11 cellular contexts compared by ENCODE assay signal in the genomic region with DNA sequence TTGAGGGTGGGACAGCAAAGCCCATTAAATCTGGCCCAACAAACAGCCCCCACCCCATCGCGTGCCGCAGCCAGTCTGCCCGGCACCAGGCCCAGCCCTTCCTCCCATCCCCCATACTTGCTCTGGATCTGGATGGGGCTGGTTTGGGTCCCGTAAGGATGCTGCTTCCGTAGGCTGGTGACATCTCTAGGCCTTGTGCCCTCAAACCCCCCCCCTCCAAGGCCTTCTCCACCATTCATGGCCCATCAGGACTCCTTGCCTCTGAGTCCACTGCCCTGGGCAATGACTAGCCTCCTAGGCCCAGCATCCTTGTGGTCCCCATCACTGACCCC. TPM values are rescaled to one million over a fixed set of nuclear protein-coding genes. Genes with fewer than 3 reads are reported as not detected.
DNase-seq lines count a peak whose midpoint lies in the region; ATAC-seq and TF ChIP-seq lines count a peak whose summit lies in the region.
"Had no signal": no experiment of that assay in that cellular context is flagged by ENCODE, and none has a peak within 500 bp of the region (broad histone marks: within the 10 kb centered on the region; RNA-seq: fewer than 3 reads in every experiment).

No MANE protein-coding gene starts in this region.

- H3K9me3 ChIP-seq in lower lobe of right lung (no peaks in the 10 kb centered on the region), vagina (no peaks in the 10 kb centered on the region)

- H3K27me3 ChIP-seq in lower lobe of right lung (ENCODE audit: low read depth) (no peaks in the 10 kb centered on the region), vagina (no peaks in the 10 kb centered on the region)

- no peak overlapping the region for H3K27ac Mint-ChIP-seq in activated T-helper 1 cell treated with anti-CD3 and anti-CD28 coated beads, Interleukin-12 subunit alpha, Interleukin-12 subunit beta, Interleukin-2, Interleukin-4 antibody, amounts not matched to agents 30 ng/mL and 10 ng/mL and 1 ng/mL, durations not matched to agents 14 hours and 24 hours and 36 hours

- ATAC-seq in Right ventricle myocardium inferior = no peak
- ATAC-seq in lower lobe of right lung = no peak
- no peak for ATAC-seq in HG03439 (IDR thresholded peaks at IDR 0.05; ENCODE audit: unreplicated experiment)
- no peak for ATAC-seq in HG02884 (IDR thresholded peaks at IDR 0.05; ENCODE audit: unreplicated experiment)

- H3K4me1 ChIP-seq in lower lobe of right lung (peaks cover 27% of the 10 kb centered on the region), vagina (peaks cover 39% of the 10 kb centered on the region)

- TF ChIP-seq POLR2A in vagina (IDR thresholded peaks at IDR 0.05) = no peak

- H3K36me3 ChIP-seq in lower lobe of right lung (no peaks in the 10 kb centered on the region), vagina (no peaks in the 10 kb centered on the region)

- intact Hi-C loops in Right ventricle myocardium inferior (cut with DNase I) (no loop called here), cardiac septum (cut with DNase I) (no loop called here), lower lobe of right lung (cut with DNase I) (no loop called here), vagina (cut with DNase I) (no loop called here)
- intact Hi-C loops in activated T-helper 1 cell treated with anti-CD3 and anti-CD28 coated beads, Interleukin-12 subunit alpha, Interleukin-12 subunit beta, Interleukin-2, Interleukin-4 antibody, amounts not matched to agents 30 ng/mL and 10 ng/mL and 1 ng/mL, durations not matched to agents 14 hours and 24 hours and 36 hours (cut with micrococcal nuclease) = no loop called here

- H3K4me3 ChIP-seq in lower lobe of right lung (no peak overlapping the region), vagina (no peak overlapping the region)

- DNase-seq in Right ventricle myocardium inferior (ENCODE audit: missing footprints) (peak; percentile 14), cardiac septum (ENCODE audit: low spot score) (no peak), lower lobe of right lung (no peak), vagina (ENCODE audit: extremely low spot score in 2 of 2) (no peak), islet precursor cell (no peak)
- no peak for DNase-seq in activated T-helper 1 cell treated with anti-CD3 and anti-CD28 coated beads, Interleukin-12 subunit alpha, Interleukin-12 subunit beta, Interleukin-2, Interleukin-4 antibody, amounts not matched to agents 30 ng/mL and 10 ng/mL and 1 ng/mL, durations not matched to agents 14 hours and 24 hours and 36 hours (ENCODE audit: low spot score)

- H3K4me1 Mint-ChIP-seq in activated T-helper 1 cell treated with anti-CD3 and anti-CD28 coated beads, Interleukin-12 subunit alpha, Interleukin-12 subunit beta, Interleukin-2, Interleukin-4 antibody, amounts not matched to agents 30 ng/mL and 10 ng/mL and 1 ng/mL, durations not matched to agents 14 hours and 24 hours and 36 hours (ENCODE audit: low read depth) = peaks cover 22% of the 10 kb centered on the region

- H3K9me3 Mint-ChIP-seq in activated T-helper 1 cell treated with anti-CD3 and anti-CD28 coated beads, Interleukin-12 subunit alpha, Interleukin-12 subunit beta, Interleukin-2, Interleukin-4 antibody, amounts not matched to agents 30 ng/mL and 10 ng/mL and 1 ng/mL, durations not matched to agents 14 hours and 24 hours and 36 hours = no peaks in the 10 kb centered on the region

- H3K4me3 Mint-ChIP-seq in activated T-helper 1 cell treated with anti-CD3 and anti-CD28 coated beads, Interleukin-12 subunit alpha, Interleukin-12 subunit beta, Interleukin-2, Interleukin-4 antibody, amounts not matched to agents 30 ng/mL and 10 ng/mL and 1 ng/mL, durations not matched to agents 14 hours and 24 hours and 36 hours = peak overlapping the region; percentile 37

- H3K27me3 Mint-ChIP-seq in activated T-helper 1 cell treated with anti-CD3 and anti-CD28 coated beads, Interleukin-12 subunit alpha, Interleukin-12 subunit beta, Interleukin-2, Interleukin-4 antibody, amounts not matched to agents 30 ng/mL and 10 ng/mL and 1 ng/mL, durations not matched to agents 14 hours and 24 hours and 36 hours (ENCODE audit: insufficient read depth) = peaks cover 9% of the 10 kb centered on the region

- peak overlapping the region; percentile 72 for H3K27ac ChIP-seq in lower lobe of right lung
- peak overlapping the region; percentile 91 for H3K27ac ChIP-seq in vagina

- peaks cover 5% of the 10 kb centered on the region for H3K36me3 Mint-ChIP-seq in activated T-helper 1 cell treated with anti-CD3 and anti-CD28 coated beads, Interleukin-12 subunit alpha, Interleukin-12 subunit beta, Interleukin-2, Interleukin-4 antibody, amounts not matched to agents 30 ng/mL and 10 ng/mL and 1 ng/mL, durations not matched to agents 14 hours and 24 hours and 36 hours (ENCODE audit: low read depth)

- TF ChIP-seq CTCF in lower lobe of right lung (IDR thresholded peaks at IDR 0.05) = no peak
- TF ChIP-seq CTCF in vagina (IDR thresholded peaks at IDR 0.05) = no peak

RNA-seq across cellular contexts. Expression of a gene that starts 0.8 kb away (rescaled TPM):
- total RNA-seq in Right ventricle myocardium inferior = 2.7 TPM
- total RNA-seq in cardiac septum = 2.5 TPM
- total RNA-seq in activated T-helper 1 cell treated with anti-CD3 and anti-CD28 coated beads, Interleukin-12 subunit alpha, Interleukin-12 subunit beta, Interleukin-2, Interleukin-4 antibody, amounts not matched to agents 30 ng/mL and 10 ng/mL and 1 ng/mL, durations not matched to agents 14 hours and 24 hours and 36 hours = 13.0 and 13.2 TPM in 2 replicates
- 5.8 TPM for total RNA-seq in lower lobe of right lung
- 36.1 TPM for total RNA-seq in vagina

RNA-seq across cellular contexts. Expression of a gene that starts 41.3 kb away (rescaled TPM):
- total RNA-seq in Right ventricle myocardium inferior = 2.0 TPM
- 2.9 TPM for total RNA-seq in cardiac septum
- 10.2 and 13.3 TPM in 2 replicates for total RNA-seq in activated T-helper 1 cell treated with anti-CD3 and anti-CD28 coated beads, Interleukin-12 subunit alpha, Interleukin-12 subunit beta, Interleukin-2, Interleukin-4 antibody, amounts not matched to agents 30 ng/mL and 10 ng/mL and 1 ng/mL, durations not matched to agents 14 hours and 24 hours and 36 hours
- total RNA-seq in lower lobe of right lung = 8.5 TPM
- total RNA-seq in vagina = 5.2 TPM

RNA-seq across cellular contexts. Expression of a gene that starts 53.4 kb away (rescaled TPM):
- total RNA-seq in Right ventricle myocardium inferior = not detected
- total RNA-seq in cardiac septum = 0.13 TPM
- not detected in 2 replicates for total RNA-seq in activated T-helper 1 cell treated with anti-CD3 and anti-CD28 coated beads, Interleukin-12 subunit alpha, Interleukin-12 subunit beta, Interleukin-2, Interleukin-4 antibody, amounts not matched to agents 30 ng/mL and 10 ng/mL and 1 ng/mL, durations not matched to agents 14 hours and 24 hours and 36 hours
- not detected for total RNA-seq in lower lobe of right lung
- not detected for total RNA-seq in vagina
- total RNA-seq: dermis microvascular lymphatic vessel endothelial cell, H7, skeletal muscle tissue had no signal
